ENCODE assay signal across 8 cellular contexts in genomic region chr4:94148052-94148451, GRCh38. TPM values are rescaled to one million over a fixed set of nuclear protein-coding genes. Genes with fewer than 3 reads are reported as not detected.
DNase-seq lines count a peak whose midpoint lies in the region; ATAC-seq and TF ChIP-seq lines count a peak whose summit lies in the region.
"Not testable (repeated sequence)": the region's sequence is repeated elsewhere in the genome, so short reads cannot be mapped to it uniquely, and the experiment has no call there.

No MANE protein-coding gene starts in this region.

- H3K4me3 Mint-ChIP-seq in WTC11 = peak overlapping the region; percentile 45

- H2BK12ac ChIP-seq in trophoblast cell (ENCODE audit: low read length) = not testable (repeated sequence)

- not testable (repeated sequence) for H3K27ac Mint-ChIP-seq in WTC11

- H3K4me1 Mint-ChIP-seq in WTC11 = peaks cover 42% of the 10 kb centered on the region

- peak overlapping the region; percentile 68 for H2BK120ac ChIP-seq in trophoblast cell (ENCODE audit: insufficient read depth, low read length, poor library complexity)

- TF ChIP-seq CTCF in WTC11 (IDR thresholded peaks at IDR 0.05); hepatocyte (IDR thresholded peaks at IDR 0.05; ENCODE audit: poor library complexity); lower lobe of right lung (IDR thresholded peaks at IDR 0.05): not testable (repeated sequence)

- WGBS in hepatocyte (ENCODE audit: low lambda C conversion rate, missing lambda C conversion rate) = 25% methylated on average over 9 of the region's 9 CpGs
- WGBS in trophoblast cell (ENCODE audit: extremely low coverage, insufficient coverage, insufficient read length) = no CpG with 5 or more reads among the region's 9 CpGs

- H3K4ac ChIP-seq in trophoblast cell (ENCODE audit: low read depth, low read length) = not testable (repeated sequence)

- peak overlapping the region; percentile 73 for H3K4me2 ChIP-seq in hepatocyte
- H3K4me2 ChIP-seq in trophoblast cell (ENCODE audit: low read length) = peak overlapping the region; percentile 71

- H3K36me3 Mint-ChIP-seq in WTC11 = not testable (repeated sequence)

- ATAC-seq in WTC11, lower lobe of right lung: not testable (repeated sequence)

- peak; percentile 27 for DNase-seq in CMK (ENCODE audit: low read depth)
- peak; percentile 9 for DNase-seq in H4 (ENCODE audit: low spot score)
- DNase-seq in NCI-H187 (lab: John Stamatoyannopoulos, UW) = peak; percentile 18 to 43
- DNase-seq in NT2/D1 (ENCODE audit: low read depth, low spot score) = peak; percentile 55
- DNase-seq in WTC11 (ENCODE audit: low spot score) = peak; percentile 90
- peak; percentile 78 for DNase-seq in hepatocyte (ENCODE audit: low spot score)
- peak; percentile 78 for DNase-seq in lower lobe of right lung
- not testable (repeated sequence) for DNase-seq in trophoblast cell

- H3K4me1 ChIP-seq in NT2/D1 (ENCODE audit: insufficient read depth, insufficient read length); hepatocyte (ENCODE audit: insufficient read depth); lower lobe of right lung; trophoblast cell (ENCODE audit: control insufficient read depth in 1 of 2, insufficient read depth in 2 of 2, low read length in 2 of 2): not testable (repeated sequence)

- not testable (repeated sequence) for H3K27me3 Mint-ChIP-seq in WTC11 (ENCODE audit: low read depth)

- peak overlapping the region; percentile 91 for H4K8ac ChIP-seq in trophoblast cell (ENCODE audit: low read depth, low read length)

- not testable (repeated sequence) for H2BK5ac ChIP-seq in trophoblast cell (ENCODE audit: low read depth, low read length, poor library complexity)

- not testable (repeated sequence) for H3K18ac ChIP-seq in trophoblast cell (ENCODE audit: low read length)

- H2AK5ac ChIP-seq in trophoblast cell (ENCODE audit: low read length) = not testable (repeated sequence)

- not testable (repeated sequence) for H3K79me1 ChIP-seq in trophoblast cell (ENCODE audit: low read length)

- H3K4me3 ChIP-seq in NT2/D1 (ENCODE audit: insufficient read length, low read depth); hepatocyte; lower lobe of right lung; trophoblast cell (ENCODE audit: low read depth, low read length): not testable (repeated sequence)

- not testable (repeated sequence) for H3K9me3 Mint-ChIP-seq in WTC11

- H3K9ac ChIP-seq in NT2/D1 (ENCODE audit: insufficient read length, low read depth); trophoblast cell (ENCODE audit: low read length): not testable (repeated sequence)

- peak overlapping the region; percentile 74 for H4K12ac ChIP-seq in trophoblast cell (ENCODE audit: low read depth, low read length)

- H3K79me2 ChIP-seq in hepatocyte; trophoblast cell (ENCODE audit: control insufficient read depth, insufficient read depth, low read length, poor library complexity): not testable (repeated sequence)

- POLR2A ChIA-PET in WTC11 (lab: Charles Lee) = not testable (repeated sequence)

- peak overlapping the region; percentile 35 for H3K14ac ChIP-seq in trophoblast cell (ENCODE audit: low read length)

- H3K27me3 ChIP-seq in NT2/D1 (ENCODE audit: insufficient read depth, insufficient read length); hepatocyte; lower lobe of right lung (ENCODE audit: low read depth); trophoblast cell (ENCODE audit: insufficient read depth, low read length): not testable (repeated sequence)

- CTCF ChIA-PET in WTC11 (lab: Charles Lee) = interaction anchor here (0.7 to 1.0 kb wide), 4 partner anchors 11 to 76 kb away, joined by 3 to 4 read pairs (median 3); no protein-coding TSS in a partner anchor

- H2AFZ ChIP-seq in hepatocyte (peak overlapping the region; percentile 64), trophoblast cell (ENCODE audit: insufficient read depth, low read length, poor library complexity) (peak overlapping the region; percentile 91)

- not testable (repeated sequence) for H3K9me3 ChIP-seq in NT2/D1 (ENCODE audit: insufficient read depth, low read length); hepatocyte (ENCODE audit: low read depth); lower lobe of right lung; trophoblast cell (ENCODE audit: insufficient read depth, low read depth, low read length)

- H3K23ac ChIP-seq in trophoblast cell (ENCODE audit: low read length) = not testable (repeated sequence)

- not testable (repeated sequence) for H3K27ac ChIP-seq in hepatocyte; lower lobe of right lung; trophoblast cell (ENCODE audit: low read depth, low read length)

- H4K91ac ChIP-seq in trophoblast cell (ENCODE audit: low read depth, low read length) = peak overlapping the region; percentile 32

- intact Hi-C loops in lower lobe of right lung (cut with DNase I) = not testable (repeated sequence)

- not testable (repeated sequence) for H3K9me2 ChIP-seq in hepatocyte (replicated peaks; ENCODE audit: insufficient read depth)

- H4K20me1 ChIP-seq in hepatocyte (ENCODE audit: insufficient read depth, poor library complexity, severe bottlenecking) = not testable (repeated sequence)

- H3K36me3 ChIP-seq in NT2/D1 (ENCODE audit: insufficient read depth, insufficient read length, low read length); hepatocyte (replicated peaks; ENCODE audit: insufficient read depth, low read depth); lower lobe of right lung; trophoblast cell (ENCODE audit: control insufficient read depth in 1 of 2, insufficient read depth in 2 of 2, low read length in 2 of 2): not testable (repeated sequence)

TF ChIP-seq in WTC11, 78 proteins besides CTCF, POLR2A, EP300 and RAD21:
- TF ChIP-seq SP1 (CRISPR knock-in tag; conservative IDR thresholded peaks at IDR 0.05) (peak; percentile 43; the same call in 1 of the 2 replicates), ETV6 (CRISPR knock-in tag; IDR thresholded peaks at IDR 0.05) (0 out of 2 replicates have a peak, but pooled peaks have one; percentile 26), ZNF281 (CRISPR knock-in tag; IDR thresholded peaks at IDR 0.05) (peak; percentile 76; the same call in 1 of the 2 replicates), FOXP1 (CRISPR knock-in tag; IDR thresholded peaks at IDR 0.05; ENCODE audit: borderline replicate concordance) (peak; percentile 60; the same call in 1 of the 2 replicates), FOXP4 (CRISPR knock-in tag; IDR thresholded peaks at IDR 0.05) (peak; percentile 92), FOXK1 (CRISPR knock-in tag; IDR thresholded peaks at IDR 0.05) (peak; percentile 94)

RNA-seq across cellular contexts. Expression of gene SMARCAD1, which starts 59.6 kb away (rescaled TPM):
- total RNA-seq in H4 (2014; rRNA removed; shearing (Covaris generic)) = 23.9 and 29.9 TPM in 2 replicates
- total RNA-seq in WTC11 (2021) (48.7 to 50.4 TPM (median 48.9 TPM) in 3 replicates), hepatocyte (50.0 and 58.1 TPM in 2 replicates), lower lobe of right lung (24.2 TPM)
- polyA plus RNA-seq in hepatocyte = 14.7 and 18.3 TPM in 2 replicates
- polyA plus RNA-seq in trophoblast cell (2013) = 23.1 and 23.2 TPM in 2 replicates
